8 cellular contexts compared by ENCODE assay signal in the genomic region with DNA sequence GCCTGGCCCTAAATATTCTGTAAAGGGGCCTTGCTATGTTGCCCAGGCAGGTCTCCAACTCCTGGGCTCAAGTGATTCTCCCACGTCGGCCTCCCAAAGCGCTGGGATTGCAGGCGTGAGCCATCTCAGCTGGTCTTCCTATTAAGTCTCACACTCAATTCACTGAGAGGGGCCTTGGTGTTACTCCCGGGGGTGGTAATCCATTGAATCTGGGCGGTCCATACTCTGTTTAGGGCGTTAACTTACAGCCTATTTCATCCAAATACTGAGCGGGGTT. TPM values are rescaled to one million over a fixed set of nuclear protein-coding genes. Genes with fewer than 3 reads are reported as not detected.
DNase-seq lines count a peak whose midpoint lies in the region; ATAC-seq lines count a peak whose summit lies in the region.

No MANE protein-coding gene starts in this region.

- H3K4me1 ChIP-seq in iPS-20b (ENCODE audit: insufficient read depth, low read length) (peaks cover 6% of the 10 kb centered on the region; the same call in 1 of the 2 replicates), stomach smooth muscle (ENCODE audit: control insufficient read depth, insufficient read depth, low read length) (peaks cover 15% of the 10 kb centered on the region)

- H3K4me3 Mint-ChIP-seq in activated naive CD8-positive, alpha-beta T cell treated with anti-CD3 and anti-CD28 coated beads, Interleukin-2, amount 10 ng/mL, durations not matched to agents 7 days and 5 days, result peak overlapping the region; percentile 97

- H3K27ac Mint-ChIP-seq in activated naive CD8-positive, alpha-beta T cell treated with anti-CD3 and anti-CD28 coated beads, Interleukin-2, amount 10 ng/mL, durations not matched to agents 7 days and 5 days, result peak overlapping the region; percentile 98

- ATAC-seq in activated naive CD8-positive, alpha-beta T cell treated with anti-CD3 and anti-CD28 coated beads, Interleukin-2, amount 10 ng/mL, durations not matched to agents 7 days and 5 days (ENCODE audit: low read depth), result no peak
- ATAC-seq in HG02571 (IDR thresholded peaks at IDR 0.05; ENCODE audit: unreplicated experiment), result no peak

- H3K27ac ChIP-seq in iPS-20b (ENCODE audit: low read length) (peak overlapping the region; percentile 68), stomach smooth muscle (ENCODE audit: low read length) (peak overlapping the region; percentile 95)

- H3K9me3 Mint-ChIP-seq in activated naive CD8-positive, alpha-beta T cell treated with anti-CD3 and anti-CD28 coated beads, Interleukin-2, amount 10 ng/mL, durations not matched to agents 7 days and 5 days, result no peaks in the 10 kb centered on the region

- DNase-seq in DMS53 (lab: John Stamatoyannopoulos, UW), result peak; percentile 67
- DNase-seq in DMS53 treated with DMSO at 0.1 percent for 48 hours (lab: John Stamatoyannopoulos, UW; ENCODE audit: unreplicated experiment), result no peak
- DNase-seq in activated naive CD8-positive, alpha-beta T cell treated with anti-CD3 and anti-CD28 coated beads, Interleukin-2, amount 10 ng/mL, durations not matched to agents 7 days and 5 days, result no peak
- DNase-seq in AG20443 (ENCODE audit: low spot score), result no peak
- no peak for DNase-seq in NCI-H345 treated with DMSO at 0.1 percent for 48 hours (lab: John Stamatoyannopoulos, UW; ENCODE audit: unreplicated experiment)

- H3K27me3 Mint-ChIP-seq in activated naive CD8-positive, alpha-beta T cell treated with anti-CD3 and anti-CD28 coated beads, Interleukin-2, amount 10 ng/mL, durations not matched to agents 7 days and 5 days, result no peaks in the 10 kb centered on the region

- H3K4me1 Mint-ChIP-seq in activated naive CD8-positive, alpha-beta T cell treated with anti-CD3 and anti-CD28 coated beads, Interleukin-2, amount 10 ng/mL, durations not matched to agents 7 days and 5 days, result peaks cover 35% of the 10 kb centered on the region

- H3K27me3 ChIP-seq in iPS-20b (ENCODE audit: insufficient read depth, low read length) (no peaks in the 10 kb centered on the region), stomach smooth muscle (ENCODE audit: control insufficient read depth in 1 of 2, insufficient read depth in 2 of 2, low read length in 2 of 2) (no peaks in the 10 kb centered on the region)

- H3K36me3 ChIP-seq in iPS-20b (ENCODE audit: insufficient read depth, low read depth, low read length) (peaks cover 73% of the 10 kb centered on the region), stomach smooth muscle (ENCODE audit: control insufficient read depth in 2 of 2, insufficient read depth in 2 of 2, low read length in 2 of 2) (peaks cover 17 to 36% of the 10 kb centered on the region in 2 donors)

- POLR2A ChIA-PET in activated naive CD8-positive, alpha-beta T cell treated with anti-CD3 and anti-CD28 coated beads, Interleukin-2, amount 10 ng/mL, durations not matched to agents 7 days and 5 days (lab: Charles Lee), result interaction anchor here (0.7 to 6.2 kb wide), 2 partner anchors 14 to 22 kb away, joined by 3 to 176 read pairs; partner anchors contain the start of genes SLC12A9 and UFSP1

- H3K9ac ChIP-seq in iPS-20b (ENCODE audit: low read depth, low read length), result peak overlapping the region; percentile 88
- H3K9ac ChIP-seq in stomach smooth muscle (ENCODE audit: low read length in 2 of 2), result peak overlapping the region; percentile 91 to 98

- peaks cover 39% of the 10 kb centered on the region for H3K36me3 Mint-ChIP-seq in activated naive CD8-positive, alpha-beta T cell treated with anti-CD3 and anti-CD28 coated beads, Interleukin-2, amount 10 ng/mL, durations not matched to agents 7 days and 5 days

- H3K4me3 ChIP-seq in iPS-20b (ENCODE audit: low read length), result peak overlapping the region; percentile 88
- H3K4me3 ChIP-seq in stomach smooth muscle (ENCODE audit: low read length in 2 of 2), result peak overlapping the region; percentile 82 to 94

- no peaks in the 10 kb centered on the region for H3K9me3 ChIP-seq in iPS-20b (ENCODE audit: insufficient read depth, low read depth, low read length)
- no peaks in the 10 kb centered on the region for H3K9me3 ChIP-seq in stomach smooth muscle (ENCODE audit: control insufficient read depth in 2 of 2, low read length in 2 of 2)

RNA-seq across cellular contexts. Expression of gene SRRT, which starts 0.7 kb away (rescaled TPM):
- 100 to 1,000 TPM; 251 to 255 TPM for total RNA-seq in activated naive CD8-positive, alpha-beta T cell treated with anti-CD3 and anti-CD28 coated beads, Interleukin-2, amount 10 ng/mL, durations not matched to agents 7 days and 5 days

RNA-seq across cellular contexts. Expression of gene TRIP6, which starts 7.1 kb away (rescaled TPM):
- 10 to 100 TPM; 25.6 to 28.0 TPM for total RNA-seq in activated naive CD8-positive, alpha-beta T cell treated with anti-CD3 and anti-CD28 coated beads, Interleukin-2, amount 10 ng/mL, durations not matched to agents 7 days and 5 days

RNA-seq across cellular contexts. Expression of gene UFSP1, which starts 15.3 kb away (rescaled TPM):
- 1 to 10 TPM; 3.0 to 4.7 TPM for total RNA-seq in activated naive CD8-positive, alpha-beta T cell treated with anti-CD3 and anti-CD28 coated beads, Interleukin-2, amount 10 ng/mL, durations not matched to agents 7 days and 5 days

RNA-seq across cellular contexts. Expression of gene ACHE, which starts 21.4 kb away (rescaled TPM):
- total RNA-seq in activated naive CD8-positive, alpha-beta T cell treated with anti-CD3 and anti-CD28 coated beads, Interleukin-2, amount 10 ng/mL, durations not matched to agents 7 days and 5 days, result under 1 TPM in 1 of 2 experiments, not detected in 1; 0.34 TPM

RNA-seq across cellular contexts. Expression of gene SLC12A9, which starts 21.7 kb away (rescaled TPM):
- 10 to 100 TPM; 39.0 to 41.2 TPM for total RNA-seq in activated naive CD8-positive, alpha-beta T cell treated with anti-CD3 and anti-CD28 coated beads, Interleukin-2, amount 10 ng/mL, durations not matched to agents 7 days and 5 days
